Comparison of ENCODE assay signal across 14 cellular contexts in the genomic region with DNA sequence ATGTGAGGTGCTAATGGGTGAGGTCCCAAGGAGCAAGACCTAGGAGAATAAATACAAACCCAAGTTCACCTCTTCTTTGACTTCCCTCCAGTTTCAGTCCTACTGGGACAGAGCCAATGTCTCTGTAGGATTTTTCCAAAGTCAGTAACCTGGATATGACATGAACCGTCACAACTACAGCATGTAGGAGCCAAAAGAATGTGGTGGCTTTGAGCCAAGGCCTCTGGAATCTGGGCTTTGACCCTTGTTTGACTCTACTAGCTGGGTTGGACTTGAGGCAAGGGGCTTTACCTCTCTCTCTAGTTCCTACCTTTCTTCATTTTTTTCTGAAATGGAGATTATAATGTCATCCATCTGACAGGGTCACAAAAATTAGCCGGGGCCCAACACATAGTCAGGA.
"Had no signal": no experiment of that assay in that cellular context is flagged by ENCODE, and none has a peak within 500 bp of the region (broad histone marks: within the 10 kb centered on the region; RNA-seq: fewer than 3 reads in every experiment).

No MANE protein-coding gene starts in this region.

- DNase-seq: activated CD4-positive, alpha-beta T cell treated with anti-CD3 and anti-CD28 coated beads for 36 hours; activated CD8-positive, alpha-beta memory T cell treated with anti-CD3 and anti-CD28 coated beads, Interleukin-2, amount 50 U/mL, for 48 hours; activated CD8-positive, alpha-beta T cell treated with anti-CD3 and anti-CD28 coated beads, Interleukin-2, amount 10 ng/mL, durations not matched to agents 7 days and 5 days; activated naive CD4-positive, alpha-beta T cell; activated T-cell treated with anti-CD3 and anti-CD28 coated beads, Interleukin-2, amount 50 U/mL, for 1 hour; aorta; MM.1S; NCI-H1105 treated with DMSO at 0.1 percent for 48 hours; NCI-H1436 treated with DMSO at 0.1 percent for 48 hours; NCI-H187; NCI-H2081; NCI-H748 treated with DMSO at 0.1 percent for 48 hours; SK-N-SH; T-helper 1 cell had no signal
